In the genomic region with DNA sequence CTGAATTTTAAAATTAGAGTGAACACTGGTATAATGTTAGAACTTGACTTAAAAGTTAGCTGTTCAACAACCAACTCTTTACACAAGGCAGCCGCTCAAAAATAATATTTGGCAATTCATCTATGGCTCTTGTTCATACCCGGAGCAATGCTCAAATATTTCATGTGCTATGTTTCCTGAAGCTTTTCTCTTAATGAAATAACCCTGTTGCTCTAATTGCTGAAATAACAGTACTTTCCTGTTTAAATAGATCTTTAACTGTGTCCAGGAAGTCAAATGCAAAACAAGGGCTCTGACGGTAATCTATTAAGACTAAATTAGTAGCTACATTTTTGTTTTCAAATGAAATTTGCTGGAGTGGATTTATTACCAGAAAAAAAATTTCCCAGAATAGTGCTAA, we compare ENCODE assay signal across 16 cellular contexts. TPM values are rescaled to one million over a fixed set of nuclear protein-coding genes. Genes with fewer than 3 reads are reported as not detected.
A peak's percentile ranks its signal among the peaks of the same experiment; 100 is the strongest.
DNase-seq lines count a peak whose midpoint lies in the region; ATAC-seq and TF ChIP-seq lines count a peak whose summit lies in the region.
"Had no signal": no experiment of that assay in that cellular context is flagged by ENCODE, and none has a peak within 500 bp of the region (broad histone marks: within the 10 kb centered on the region; RNA-seq: fewer than 3 reads in every experiment).

No MANE protein-coding gene starts in this region.

- intact Hi-C loops in body of pancreas (cut with DNase I), result no loop called here
- intact Hi-C loops in ovary (cut with DNase I), result no loop called here

- DNase-seq in Karpas-422, result no peak
- DNase-seq in dermis blood vessel endothelial cell, result peak; percentile 49
- no peak for DNase-seq in body of pancreas
- no peak for DNase-seq in islet precursor cell
- DNase-seq in ovary, result no peak
- DNase-seq: ACHN; BE2C; C1 segment of cervical spinal cord; Caco-2; CD4-positive, alpha-beta T cell; GM23248; HFFc6 had no signal

- ATAC-seq in GM18861 (IDR thresholded peaks at IDR 0.05; ENCODE audit: unreplicated experiment), result no peak
- no peak for ATAC-seq in body of pancreas
- ATAC-seq: HCT116 had no signal

- no peak overlapping the region for H2AFZ ChIP-seq in Karpas-422 (ENCODE audit: low read length)
- H2AFZ ChIP-seq: GM23248 had no signal

- no peak for TF ChIP-seq EP300 in ovary (IDR thresholded peaks at IDR 0.05)

- WGBS in body of pancreas, 2 donors, result 81 to 85% methylated on average over 3 of the region's 3 CpGs
- WGBS in ovary, 3 donors, result 82 to 89% (median 88%) methylated on average over 3 of the region's 3 CpGs

- H3K9me3 ChIP-seq in Karpas-422 (ENCODE audit: low read length), result no peaks in the 10 kb centered on the region
- H3K9me3 ChIP-seq in iPS-18a (ENCODE audit: control insufficient read depth, low read depth, low read length), result no peaks in the 10 kb centered on the region
- H3K9me3 ChIP-seq in body of pancreas, result no peaks in the 10 kb centered on the region
- no peaks in the 10 kb centered on the region for H3K9me3 ChIP-seq in ovary
- H3K9me3 ChIP-seq: BE2C, Caco-2 had no signal

- no peak overlapping the region for H3K4me3 ChIP-seq in Karpas-422 (ENCODE audit: low read length)
- no peak overlapping the region for H3K4me3 ChIP-seq in iPS-18a (ENCODE audit: low read length)
- H3K4me3 ChIP-seq in body of pancreas, result no peak overlapping the region
- H3K4me3 ChIP-seq in ovary, result no peak overlapping the region
- H3K4me3 ChIP-seq: GM23248 had no signal

- H4K20me1 ChIP-seq in Karpas-422 (ENCODE audit: insufficient read depth, low read depth, low read length), result no peaks in the 10 kb centered on the region

- TF ChIP-seq CTCF in body of pancreas (IDR thresholded peaks at IDR 0.05) (no peak), ovary (IDR thresholded peaks at IDR 0.05) (no peak)

- TF ChIP-seq POLR2A in body of pancreas (IDR thresholded peaks at IDR 0.05) (no peak), ovary (IDR thresholded peaks at IDR 0.05) (no peak)

- H3K9ac ChIP-seq in Karpas-422 (ENCODE audit: low read length) (no peak overlapping the region), iPS-18a (ENCODE audit: low read length) (peak overlapping the region; percentile 1)
- H3K9ac ChIP-seq: GM23248 had no signal

- H3K9me2 ChIP-seq in Karpas-422 (replicated peaks; ENCODE audit: insufficient read depth, low read length), result no peaks in the 10 kb centered on the region

- H3K79me2 ChIP-seq in Karpas-422 (ENCODE audit: low read length), result no peaks in the 10 kb centered on the region

- H3K4me1 ChIP-seq in Karpas-422 (ENCODE audit: low read length) (peaks cover 7% of the 10 kb centered on the region), iPS-18a (ENCODE audit: control insufficient read depth, low read depth, low read length) (peaks cover 4% of the 10 kb centered on the region), body of pancreas (no peaks in the 10 kb centered on the region), ovary (ENCODE audit: insufficient read depth) (no peaks in the 10 kb centered on the region)
- H3K4me1 ChIP-seq: BE2C, Caco-2 had no signal

- H3K4me2 ChIP-seq in Karpas-422 (ENCODE audit: low read depth, low read length, poor library complexity, severe bottlenecking), result peak overlapping the region; percentile 24

- H3K36me3 ChIP-seq in Karpas-422 (ENCODE audit: insufficient read depth, low read length), result no peaks in the 10 kb centered on the region
- H3K36me3 ChIP-seq in iPS-18a (ENCODE audit: control insufficient read depth, low read depth, low read length), result no peaks in the 10 kb centered on the region
- peaks cover 0 to 2% of the 10 kb centered on the region in 2 donors for H3K36me3 ChIP-seq in body of pancreas (replicated peaks in 1 of 2; ENCODE audit: insufficient read depth in 1 of 2, low read depth in 2 of 2)
- H3K36me3 ChIP-seq in ovary, result no peaks in the 10 kb centered on the region
- H3K36me3 ChIP-seq: BE2C had no signal

- H3K27me3 ChIP-seq in Karpas-422 (ENCODE audit: low read length) (no peaks in the 10 kb centered on the region), iPS-18a (ENCODE audit: control insufficient read depth, insufficient read depth, low read length) (no peaks in the 10 kb centered on the region), body of pancreas (no peaks in the 10 kb centered on the region), ovary (no peaks in the 10 kb centered on the region)
- H3K27me3 ChIP-seq: BE2C had no signal

- no peak overlapping the region for H3K27ac ChIP-seq in Karpas-422 (ENCODE audit: low read length)
- H3K27ac ChIP-seq in iPS-18a (ENCODE audit: low read length), result no peak overlapping the region
- H3K27ac ChIP-seq in body of pancreas, result no peak overlapping the region
- H3K27ac ChIP-seq in ovary, result no peak overlapping the region
- H3K27ac ChIP-seq: GM23248 had no signal

RNA-seq across cellular contexts. Expression of gene RFTN2, which starts 33.7 kb away (rescaled TPM):
- not detected in 2 replicates for total RNA-seq in Karpas-422 (2014; rRNA removed; shearing (Covaris generic); ENCODE audit: low replicate concordance)
- 14.4 and 22.0 TPM in 2 replicates for total RNA-seq in dermis blood vessel endothelial cell
- total RNA-seq in body of pancreas, result 10 to 100 TPM in 1 of 2 donors, 1 to 10 TPM in 1; 1.3 to 11.9 TPM
- total RNA-seq in ovary, result 10 to 100 TPM in 6 of 7 donors, 1 to 10 TPM in 1; 9.7 to 22.1 (median 15.3) TPM
- 10 to 100 TPM in 1 of 2 donors, 1 to 10 TPM in 1; 8.1 to 13.4 TPM for polyA plus RNA-seq in ovary
- total RNA-seq: CD4-positive, alpha-beta T cell; HT-29 had no signal
